11 cellular contexts compared by ENCODE assay signal in the genomic region with DNA sequence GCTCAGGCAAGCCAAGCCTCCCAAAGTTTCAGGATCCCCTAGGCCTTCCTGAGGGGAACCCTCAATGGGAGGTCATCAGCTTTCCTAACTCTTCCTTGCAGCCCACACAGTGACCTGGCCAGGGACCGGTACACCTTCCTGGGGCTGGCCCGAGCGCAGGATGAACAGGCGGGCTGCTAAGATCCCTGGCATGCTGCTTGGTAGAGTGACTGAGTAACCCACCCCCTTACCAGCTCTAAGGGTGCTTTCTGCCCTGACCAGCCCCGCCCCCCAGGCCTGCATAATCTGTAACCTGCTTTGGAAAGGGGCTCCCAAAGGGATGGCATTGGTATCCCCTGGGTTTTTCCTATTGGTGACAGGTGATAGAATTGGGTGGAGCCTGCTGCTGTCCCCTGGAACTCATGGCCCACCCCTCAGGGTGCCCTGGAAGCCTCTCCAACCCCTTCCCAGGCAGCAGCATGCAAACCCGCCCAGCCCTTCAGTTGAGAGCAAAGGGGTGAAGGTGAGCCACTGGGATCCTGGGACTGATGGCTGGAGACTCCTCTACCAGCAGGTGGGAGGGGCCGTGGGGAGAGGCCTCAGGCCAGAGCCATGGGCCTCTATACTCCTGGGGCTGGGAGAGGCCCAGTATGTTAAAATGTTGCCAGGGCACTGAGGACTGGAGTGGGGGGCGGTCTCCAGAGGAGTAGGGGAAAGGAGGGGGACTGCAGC. TPM values are rescaled to one million over a fixed set of nuclear protein-coding genes. Genes with fewer than 3 reads are reported as not detected.
A peak's percentile ranks its signal among the peaks of the same experiment; 100 is the strongest.
DNase-seq lines count a peak whose midpoint lies in the region; ATAC-seq and TF ChIP-seq lines count a peak whose summit lies in the region.
"Had no signal": no experiment of that assay in that cellular context is flagged by ENCODE, and none has a peak within 500 bp of the region (broad histone marks: within the 10 kb centered on the region; RNA-seq: fewer than 3 reads in every experiment).

No MANE protein-coding gene starts in this region.

- H3K9me3 ChIP-seq in Karpas-422 (ENCODE audit: low read length) (no peaks in the 10 kb centered on the region), ectodermal cell (ENCODE audit: control insufficient read depth, low read length) (no peaks in the 10 kb centered on the region), tibial artery (no peaks in the 10 kb centered on the region)
- H3K9me3 ChIP-seq: mucosa of descending colon had no signal

- H3K79me2 ChIP-seq in Karpas-422 (ENCODE audit: low read length), result no peaks in the 10 kb centered on the region

- no peaks in the 10 kb centered on the region for H3K27me3 ChIP-seq in Karpas-422 (ENCODE audit: low read length)
- H3K27me3 ChIP-seq in ectodermal cell (ENCODE audit: control insufficient read depth, insufficient read depth, low read length, poor library complexity, severe bottlenecking), result peaks cover 34% of the 10 kb centered on the region
- no peaks in the 10 kb centered on the region for H3K27me3 ChIP-seq in tibial artery

- no peak overlapping the region for H2AFZ ChIP-seq in Karpas-422 (ENCODE audit: low read length)

- no peaks in the 10 kb centered on the region for H4K20me1 ChIP-seq in Karpas-422 (ENCODE audit: insufficient read depth, low read depth, low read length)

- no peak for TF ChIP-seq CTCF in tibial artery (IDR thresholded peaks at IDR 0.05)

- H3K36me3 ChIP-seq in Karpas-422 (ENCODE audit: insufficient read depth, low read length) (no peaks in the 10 kb centered on the region), ectodermal cell (ENCODE audit: control insufficient read depth, insufficient read depth, low read length) (no peaks in the 10 kb centered on the region), tibial artery (no peaks in the 10 kb centered on the region)

- 81 to 82% methylated on average over 8 of the region's 8 CpGs for WGBS in ectodermal cell, 2 experiments

- ATAC-seq in HG02678 (IDR thresholded peaks at IDR 0.05; ENCODE audit: unreplicated experiment) (no peak), GM21717 (IDR thresholded peaks at IDR 0.05; ENCODE audit: unreplicated experiment) (no peak)

- H3K9me2 ChIP-seq in Karpas-422 (replicated peaks; ENCODE audit: insufficient read depth, low read length), result no peaks in the 10 kb centered on the region

- intact Hi-C loops in tibial artery (cut with DNase I; ENCODE audit: low total_unique reads), result no loop called here

- H3K4me1 ChIP-seq in Karpas-422 (ENCODE audit: low read length) (no peaks in the 10 kb centered on the region), ectodermal cell (ENCODE audit: control insufficient read depth, insufficient read depth, low read length) (peaks cover 11% of the 10 kb centered on the region), tibial artery (peaks cover 8 to 36% (median 24%) of the 10 kb centered on the region in 4 donors)

- H3K9ac ChIP-seq in Karpas-422 (ENCODE audit: low read length), result no peak overlapping the region

- H3K4me2 ChIP-seq in Karpas-422 (ENCODE audit: low read depth, low read length, poor library complexity, severe bottlenecking), result no peak overlapping the region

- H3K27ac ChIP-seq in Karpas-422 (ENCODE audit: low read length), result no peak overlapping the region
- no peak overlapping the region for H3K27ac ChIP-seq in ectodermal cell (ENCODE audit: insufficient read depth, low read depth, low read length, poor library complexity, severe bottlenecking)
- H3K27ac ChIP-seq in tibial artery, result peak overlapping the region; percentile 86 to 97

- no peak for DNase-seq in Karpas-422
- peak; percentile 84 for DNase-seq in mesenteric fat pad (ENCODE audit: low spot score)
- no peak for DNase-seq in tibial artery
- DNase-seq in ecto neural progenitor cell (ENCODE audit: low spot score), result no peak
- DNase-seq: KBM-7 had no signal

- 0 out of 2 replicates have a peak overlapping the region, but pooled peaks have one; percentile 36 for H3K4me3 ChIP-seq in Karpas-422 (ENCODE audit: low read length)
- peak overlapping the region; percentile 38 for H3K4me3 ChIP-seq in ectodermal cell (ENCODE audit: insufficient read depth, low read depth, low read length)
- peak overlapping the region; percentile 45 to 49 for H3K4me3 ChIP-seq in tibial artery
- H3K4me3 ChIP-seq: mucosa of descending colon had no signal

RNA-seq across cellular contexts. Expression of a gene that starts 11.0 kb away (rescaled TPM):
- not detected in 2 replicates for total RNA-seq in Karpas-422 (2014; rRNA removed; shearing (Covaris generic); ENCODE audit: low replicate concordance)
- 12.3 TPM for polyA plus RNA-seq in ectodermal cell (2013, experiment 1 of 4)
- 13.3 TPM for polyA plus RNA-seq in ectodermal cell (2013, experiment 2 of 4)
- polyA plus RNA-seq in ectodermal cell (2013, experiment 3 of 4), result 9.9 TPM
- polyA plus RNA-seq in ectodermal cell (2013, experiment 4 of 4), result 11.6 TPM
- 12.7 TPM for total RNA-seq in mesenteric fat pad

RNA-seq across cellular contexts. Expression of a gene that starts 12.9 kb away (rescaled TPM):
- not detected in 2 replicates for total RNA-seq in Karpas-422 (2014; rRNA removed; shearing (Covaris generic); ENCODE audit: low replicate concordance)
- polyA plus RNA-seq in ectodermal cell (2013, experiment 1 of 4), result 0.26 TPM
- 0.12 TPM for polyA plus RNA-seq in ectodermal cell (2013, experiment 2 of 4)
- 0.27 TPM for polyA plus RNA-seq in ectodermal cell (2013, experiment 3 of 4)
- polyA plus RNA-seq in ectodermal cell (2013, experiment 4 of 4), result 0.28 TPM
- 1,691 TPM for total RNA-seq in mesenteric fat pad
- total RNA-seq: dermis microvascular lymphatic vessel endothelial cell had no signal

RNA-seq across cellular contexts. Expression of a gene that starts 24.3 kb away (rescaled TPM):
- not detected in 2 replicates for total RNA-seq in Karpas-422 (2014; rRNA removed; shearing (Covaris generic); ENCODE audit: low replicate concordance)
- polyA plus RNA-seq in ectodermal cell (2013, experiment 1 of 4), result 6.6 TPM
- 5.5 TPM for polyA plus RNA-seq in ectodermal cell (2013, experiment 2 of 4)
- 5.9 TPM for polyA plus RNA-seq in ectodermal cell (2013, experiment 3 of 4)
- polyA plus RNA-seq in ectodermal cell (2013, experiment 4 of 4), result 6.2 TPM
- 103 TPM for total RNA-seq in mesenteric fat pad

RNA-seq across cellular contexts. Expression of a gene that starts 24.3 kb away (rescaled TPM):
- total RNA-seq in Karpas-422 (2014; rRNA removed; shearing (Covaris generic); ENCODE audit: low replicate concordance), result not detected in 2 replicates
- polyA plus RNA-seq in ectodermal cell (2013, experiment 1 of 4), result 0.41 TPM
- 0.44 TPM for polyA plus RNA-seq in ectodermal cell (2013, experiment 2 of 4)
- polyA plus RNA-seq in ectodermal cell (2013, experiment 3 of 4), result 0.32 TPM
- 0.61 TPM for polyA plus RNA-seq in ectodermal cell (2013, experiment 4 of 4)
- total RNA-seq in mesenteric fat pad, result 0.32 TPM
- total RNA-seq: activated CD4-positive, alpha-beta memory T cell treated with anti-CD3 and anti-CD28 coated beads, Interleukin-2, amount 10 ng/mL, durations not matched to agents 7 days and 5 days; dermis microvascular lymphatic vessel endothelial cell had no signal

Comparison
In these comparisons a context has a peak if more than half of its experiments do, and no peak if none do; other contexts are left out.
1. H3K27ac ChIP-seq: peak in tibial artery (2 of 2); none in Karpas-422 (single experiment) and ectodermal cell (single experiment).
2. RNA of a gene that starts 11.0 kb away (total RNA-seq): 12.7 TPM in mesenteric fat pad (single experiment); not detected in Karpas-422; every median in the first group is over 10 times any median in the second.
3. RNA of a gene that starts 12.9 kb away (total RNA-seq): 1,691 TPM in mesenteric fat pad (single experiment); not detected in Karpas-422; every median in the first group is over 1,000 times any median in the second.
4. RNA of a gene that starts 24.3 kb away (total RNA-seq): 103 TPM in mesenteric fat pad (single experiment); not detected in Karpas-422; every median in the first group is over 100 times any median in the second.
5. Peak in every context shown above with its lines, with median percentiles within 50 percentile points of each other: H3K4me3 ChIP-seq.